ENCODE assay signal across 18 cellular contexts in genomic region chr5:160278356-160278755, GRCh38. TPM values are rescaled to one million over a fixed set of nuclear protein-coding genes. Genes with fewer than 3 reads are reported as not detected.
"Had no signal": no experiment of that assay in that cellular context is flagged by ENCODE, and none has a peak within 500 bp of the region (broad histone marks: within the 10 kb centered on the region; RNA-seq: fewer than 3 reads in every experiment).

No MANE protein-coding gene starts in this region.

- H3K4me3 ChIP-seq: lower lobe of right lung had no signal

- H3K9me3 Mint-ChIP-seq: activated B cell treated with CpG ODN at 0.5 μM for 24 hours; activated CD4-positive, alpha-beta T cell treated with anti-CD3 and anti-CD28 coated beads, Interleukin-2, amount 10 ng/mL, durations not matched to agents 24 days and 14 days; immature natural killer cell; stimulated activated effector memory CD8-positive, alpha-beta T cell treated with anti-CD3 and anti-CD28 coated beads, Interleukin-12 subunit alpha, Interleukin-12 subunit beta, amount 100 ng/mL, for 72 hours had no signal

- H3K27me3 Mint-ChIP-seq: activated B cell treated with CpG ODN at 0.5 μM for 24 hours; activated naive CD8-positive, alpha-beta T cell had no signal

- ATAC-seq: lower lobe of right lung; stimulated activated effector memory CD8-positive, alpha-beta T cell treated with anti-CD3 and anti-CD28 coated beads, Interleukin-12 subunit alpha, Interleukin-12 subunit beta, amount 100 ng/mL, for 72 hours had no signal

- DNase-seq: activated B cell treated with CpG ODN at 0.5 μM for 24 hours; activated CD4-positive, alpha-beta T cell treated with anti-CD3 and anti-CD28 coated beads, Interleukin-2, amount 10 ng/mL, durations not matched to agents 24 days and 14 days; activated CD8-positive, alpha-beta memory T cell treated with anti-CD3 and anti-CD28 coated beads, Interleukin-2, amount 50 U/mL, for 48 hours; activated gamma-delta T cell treated with Interleukin-2 at 50 U/mL for 16 hours; amniotic stem cell; central memory CD4-positive, alpha-beta T cell; effector memory CD4-positive, alpha-beta T cell; foreskin melanocyte; head of caudate nucleus; immature natural killer cell; lower lobe of right lung; stimulated activated CD4-positive, alpha-beta T cell treated with anti-CD3 and anti-CD28 coated beads, Interleukin-2, amount 100 ng/mL, for 24 hours had no signal

- H3K4me1 Mint-ChIP-seq: activated B cell treated with CpG ODN at 0.5 μM for 24 hours; activated CD4-positive, alpha-beta T cell treated with anti-CD3 and anti-CD28 coated beads, Interleukin-2, amount 10 ng/mL, durations not matched to agents 24 days and 14 days had no signal

- H3K9me3 ChIP-seq: lower lobe of right lung, neutrophil had no signal

- H3K27ac Mint-ChIP-seq: activated B cell treated with CpG ODN at 0.5 μM for 24 hours; activated CD4-positive, alpha-beta T cell treated with anti-CD3 and anti-CD28 coated beads, Interleukin-2, amount 10 ng/mL, durations not matched to agents 24 days and 14 days; activated naive CD8-positive, alpha-beta T cell; stimulated activated effector memory CD8-positive, alpha-beta T cell treated with anti-CD3 and anti-CD28 coated beads, Interleukin-12 subunit alpha, Interleukin-12 subunit beta, amount 100 ng/mL, for 72 hours had no signal

- H3K4me3 Mint-ChIP-seq: activated B cell treated with CpG ODN at 0.5 μM for 24 hours; activated CD4-positive, alpha-beta T cell treated with anti-CD3 and anti-CD28 coated beads, Interleukin-2, amount 10 ng/mL, durations not matched to agents 24 days and 14 days; activated naive CD8-positive, alpha-beta T cell; immature natural killer cell; stimulated activated effector memory CD8-positive, alpha-beta T cell treated with anti-CD3 and anti-CD28 coated beads, Interleukin-12 subunit alpha, Interleukin-12 subunit beta, amount 100 ng/mL, for 72 hours had no signal

- H3K36me3 Mint-ChIP-seq: activated naive CD8-positive, alpha-beta T cell; stimulated activated effector memory CD8-positive, alpha-beta T cell treated with anti-CD3 and anti-CD28 coated beads, Interleukin-12 subunit alpha, Interleukin-12 subunit beta, amount 100 ng/mL, for 72 hours had no signal

- H3K4me1 ChIP-seq: lower lobe of right lung had no signal

RNA-seq across cellular contexts. Expression of gene CCNJL, which starts 34.0 kb away (rescaled TPM):
- total RNA-seq: activated CD4-positive, alpha-beta T cell treated with anti-CD3 and anti-CD28 coated beads, Interleukin-2, amount 10 ng/mL, durations not matched to agents 24 days and 14 days; fibroblast of lung; T-helper 1 cell treated with Interleukin-12 subunit alpha and Interleukin-12 subunit beta and Interleukin-4 antibody, amounts not matched to agents 30 ng/mL and 1 ng/mL, for 36 hours had no signal

RNA-seq across cellular contexts. Expression of gene FABP6, which starts 49.0 kb away (rescaled TPM):
- total RNA-seq: activated B cell treated with CpG ODN at 0.5 μM for 24 hours; activated CD4-positive, alpha-beta T cell treated with anti-CD3 and anti-CD28 coated beads, Interleukin-2, amount 10 ng/mL, durations not matched to agents 24 days and 14 days; fibroblast of lung; renal cortical epithelial cell; T-helper 1 cell treated with Interleukin-12 subunit alpha and Interleukin-12 subunit beta and Interleukin-4 antibody, amounts not matched to agents 30 ng/mL and 1 ng/mL, for 36 hours had no signal
- polyA plus RNA-seq: fibroblast of lung, immature natural killer cell had no signal
